Comparison of ENCODE assay signal across 21 cellular contexts in genomic region chr18:6941988-6942387, GRCh38.
"Had no signal": no experiment of that assay in that cellular context is flagged by ENCODE, and none has a peak within 500 bp of the region (broad histone marks: within the 10 kb centered on the region; RNA-seq: fewer than 3 reads in every experiment).

No MANE protein-coding gene starts in this region.

- H3K27me3 Mint-ChIP-seq: activated CD4-positive, alpha-beta T cell treated with anti-CD3 and anti-CD28 coated beads, Interleukin-2, amount 10 ng/mL, durations not matched to agents 24 days and 14 days had no signal

- H3K4me3 Mint-ChIP-seq: activated B cell treated with CpG ODN at 0.5 μM for 24 hours; activated CD4-positive, alpha-beta memory T cell treated with anti-CD3 and anti-CD28 coated beads for 36 hours; activated CD4-positive, alpha-beta T cell treated with anti-CD3 and anti-CD28 coated beads, Interleukin-2, amount 10 ng/mL, durations not matched to agents 24 days and 14 days; activated naive CD4-positive, alpha-beta T cell treated with anti-CD3 and anti-CD28 coated beads for 36 hours; activated naive CD8-positive, alpha-beta T cell treated with anti-CD3 and anti-CD28 coated beads for 36 hours; activated T-cell treated with anti-CD3 and anti-CD28 coated beads, Interleukin-2, amount 50 U/mL, for 4 hours; T-cell had no signal

- H3K27ac Mint-ChIP-seq: activated B cell treated with CpG ODN at 0.5 μM for 24 hours; activated CD4-positive, alpha-beta memory T cell treated with anti-CD3 and anti-CD28 coated beads for 36 hours; activated CD4-positive, alpha-beta T cell treated with anti-CD3 and anti-CD28 coated beads, Interleukin-2, amount 10 ng/mL, durations not matched to agents 24 days and 14 days; activated naive CD4-positive, alpha-beta T cell treated with anti-CD3 and anti-CD28 coated beads for 36 hours; activated naive CD8-positive, alpha-beta T cell treated with anti-CD3 and anti-CD28 coated beads for 36 hours; T-cell had no signal

- DNase-seq: activated B cell treated with CpG ODN at 0.5 μM for 24 hours; activated CD4-positive, alpha-beta memory T cell treated with anti-CD3 and anti-CD28 coated beads for 36 hours; activated CD4-positive, alpha-beta T cell treated with anti-CD3 and anti-CD28 coated beads for 1 hour; activated CD4-positive, alpha-beta T cell treated with anti-CD3 and anti-CD28 coated beads, Interleukin-2, amount 10 ng/mL, durations not matched to agents 24 days and 14 days; activated CD8-positive, alpha-beta memory T cell treated with anti-CD3 and anti-CD28 coated beads for 24 hours; activated effector memory CD4-positive, alpha-beta T cell treated with anti-CD3 and anti-CD28 coated beads, Interleukin-2, amount 50 U/mL, for 16 hours; activated naive CD4-positive, alpha-beta T cell treated with anti-CD3 and anti-CD28 coated beads for 36 hours; activated naive CD8-positive, alpha-beta T cell treated with anti-CD3 and anti-CD28 coated beads for 36 hours; activated T-cell treated with anti-CD3 and anti-CD28 coated beads, Interleukin-2, amount 50 U/mL, for 4 hours; cerebellar nuclear complex; NCI-H1092; NCI-H1930; NCI-H446; NCI-H526; NCI-H774; NK-92 treated with Interleukin-12 subunit alpha and Interleukin-12 subunit beta, amount 100 ng/mL, for 24 hours; PC-3; SHP77 treated with DMSO at 0.1 percent for 48 hours; T-cell; T-helper 2 cell; T1000 had no signal

- H3K4me1 Mint-ChIP-seq: activated B cell treated with CpG ODN at 0.5 μM for 24 hours; activated CD4-positive, alpha-beta T cell treated with anti-CD3 and anti-CD28 coated beads, Interleukin-2, amount 10 ng/mL, durations not matched to agents 24 days and 14 days; T-cell had no signal

- H3K9me3 Mint-ChIP-seq: activated B cell treated with CpG ODN at 0.5 μM for 24 hours; activated CD4-positive, alpha-beta T cell treated with anti-CD3 and anti-CD28 coated beads, Interleukin-2, amount 10 ng/mL, durations not matched to agents 24 days and 14 days; activated naive CD4-positive, alpha-beta T cell treated with anti-CD3 and anti-CD28 coated beads for 36 hours; activated naive CD8-positive, alpha-beta T cell treated with anti-CD3 and anti-CD28 coated beads for 36 hours; activated T-cell treated with anti-CD3 and anti-CD28 coated beads, Interleukin-2, amount 50 U/mL, for 4 hours had no signal

- H3K36me3 Mint-ChIP-seq: activated CD4-positive, alpha-beta memory T cell treated with anti-CD3 and anti-CD28 coated beads for 36 hours; activated naive CD8-positive, alpha-beta T cell treated with anti-CD3 and anti-CD28 coated beads for 36 hours; T-cell had no signal
